8 cellular contexts compared by ENCODE assay signal in genomic region chr16:5502467-5502869, GRCh38.
DNase-seq lines count a peak whose midpoint lies in the region; ATAC-seq and TF ChIP-seq lines count a peak whose summit lies in the region.
"Had no signal": no experiment of that assay in that cellular context is flagged by ENCODE, and none has a peak within 500 bp of the region (broad histone marks: within the 10 kb centered on the region; RNA-seq: fewer than 3 reads in every experiment).

No MANE protein-coding gene starts in this region.

- H3K27ac Mint-ChIP-seq in naive thymus-derived CD8-positive, alpha-beta T cell: no peak overlapping the region
- H3K27ac Mint-ChIP-seq: activated T-helper 2 cell treated with anti-CD3 and anti-CD28 coated beads, Interferon-gamma antibody, Interleukin-2, Interleukin-4, amounts not matched to agents 10 μg/mL and 5 μg/mL and 100 μg/mL, durations not matched to agents 14 hours and 24 hours and 36 hours had no signal

- CTCF ChIA-PET in GM10248 (lab: Yijun Ruan, JAX): interaction anchor here (0.7 to 2.1 kb wide), 3 partner anchors 9 to 114 kb away, joined by 3 to 5 read pairs (median 4); no protein-coding TSS in a partner anchor

- ATAC-seq in naive thymus-derived CD8-positive, alpha-beta T cell: no peak

- TF ChIP-seq CTCF in GM10248 (IDR thresholded peaks at IDR 0.05; ENCODE audit: control extremely low read depth, extremely low read depth, low read depth, missing control alignments): peak; percentile 33

- POLR2A ChIA-PET in GM10248 (lab: Yijun Ruan, JAX): no interaction called here
- POLR2A ChIA-PET in naive thymus-derived CD8-positive, alpha-beta T cell (lab: Charles Lee): no interaction called here

- no peak overlapping the region for H3K4me3 Mint-ChIP-seq in naive thymus-derived CD8-positive, alpha-beta T cell

- H3K4me1 Mint-ChIP-seq in naive thymus-derived CD8-positive, alpha-beta T cell: no peaks in the 10 kb centered on the region

- H3K9me3 Mint-ChIP-seq in naive thymus-derived CD8-positive, alpha-beta T cell: peaks cover 0 to 4% (median 0%) of the 10 kb centered on the region in 9 donors
- H3K9me3 Mint-ChIP-seq: activated T-helper 2 cell treated with anti-CD3 and anti-CD28 coated beads, Interferon-gamma antibody, Interleukin-2, Interleukin-4, amounts not matched to agents 10 μg/mL and 5 μg/mL and 100 μg/mL, durations not matched to agents 14 hours and 24 hours and 36 hours had no signal

- no peak for DNase-seq in GM10248 (ENCODE audit: extremely low spot score)
- peak; percentile 7 for DNase-seq in LoVo (ENCODE audit: low spot score)
- DNase-seq in astrocyte of the hippocampus (ENCODE audit: low read depth, low spot score): peak; percentile 45
- peak; percentile 18 for DNase-seq in mucosa of gallbladder (ENCODE audit: low spot score)
- no peak for DNase-seq in activated CD4-positive, alpha-beta T cell treated with anti-CD3 and anti-CD28 coated beads for 4 hours
- no peak for DNase-seq in AML-193 (lab: John Stamatoyannopoulos, UW)
- DNase-seq in naive thymus-derived CD8-positive, alpha-beta T cell: no peak

- peaks cover 2 to 43% (median 17%) of the 10 kb centered on the region in 5 donors for H3K27me3 Mint-ChIP-seq in naive thymus-derived CD8-positive, alpha-beta T cell

- H3K36me3 Mint-ChIP-seq in naive thymus-derived CD8-positive, alpha-beta T cell: no peaks in the 10 kb centered on the region

Comparison
In these comparisons a context has a peak if more than half of its experiments do, and no peak if none do; other contexts are left out.
1. DNase-seq: peak in LoVo (single experiment), astrocyte of the hippocampus (single experiment) and mucosa of gallbladder (single experiment); none in GM10248 (single experiment), activated CD4-positive, alpha-beta T cell treated with anti-CD3 and anti-CD28 coated beads for 4 hours (0 of 2), AML-193 (0 of 2) and naive thymus-derived CD8-positive, alpha-beta T cell (0 of 10).